3 cellular contexts compared by ENCODE assay signal in genomic region chr20:23090147-23090546, GRCh38.
TF ChIP-seq lines count a peak whose summit lies in the region.

No MANE protein-coding gene starts in this region.

TF ChIP-seq in SK-N-SH, 30 proteins besides CTCF, POLR2A, EP300 and RAD21:
- TF ChIP-seq USF1 (IDR thresholded peaks at IDR 0.05; ENCODE audit: borderline replicate concordance, low read depth) (no peak), GABPA (IDR thresholded peaks at IDR 0.05; ENCODE audit: low read depth) (no peak), RXRA (IDR thresholded peaks at IDR 0.05; ENCODE audit: borderline replicate concordance, low read depth) (no peak), SMC3 (IDR thresholded peaks at IDR 0.05; ENCODE audit: low read depth, low read length) (no peak), JUND (IDR thresholded peaks at IDR 0.05) (no peak), SIN3A (IDR thresholded peaks at IDR 0.05; ENCODE audit: borderline replicate concordance, low read depth, low read length) (no peak), POLR2AphosphoS5 (IDR thresholded peaks at IDR 0.05; ENCODE audit: low read depth, low read length) (no peak), ELF1 (IDR thresholded peaks at IDR 0.05) (no peak), REST (IDR thresholded peaks at IDR 0.05; ENCODE audit: low read depth, low read length) (no peak), PBX3 (IDR thresholded peaks at IDR 0.05) (no peak), MEF2A (IDR thresholded peaks at IDR 0.05; ENCODE audit: borderline replicate concordance, low read depth) (no peak), TCF12 (IDR thresholded peaks at IDR 0.05) (no peak)
- TF ChIP-seq, protein P1, sequence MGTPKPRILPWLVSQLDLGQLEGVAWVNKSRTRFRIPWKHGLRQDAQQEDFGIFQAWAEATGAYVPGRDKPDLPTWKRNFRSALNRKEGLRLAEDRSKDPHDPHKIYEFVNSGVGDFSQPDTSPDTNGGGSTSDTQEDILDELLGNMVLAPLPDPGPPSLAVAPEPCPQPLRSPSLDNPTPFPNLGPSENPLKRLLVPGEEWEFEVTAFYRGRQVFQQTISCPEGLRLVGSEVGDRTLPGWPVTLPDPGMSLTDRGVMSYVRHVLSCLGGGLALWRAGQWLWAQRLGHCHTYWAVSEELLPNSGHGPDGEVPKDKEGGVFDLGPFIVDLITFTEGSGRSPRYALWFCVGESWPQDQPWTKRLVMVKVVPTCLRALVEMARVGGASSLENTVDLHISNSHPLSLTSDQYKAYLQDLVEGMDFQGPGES (IDR thresholded peaks at IDR 0.05; ENCODE audit: low read depth, low read length), result no peak
TF ChIP-seq in SK-N-SH: peak in this region for 0.

TF ChIP-seq in SK-N-SH treated with all-trans-retinoic acid at 6 μM for 48 hours, 23 proteins besides CTCF, POLR2A, EP300 and RAD21:
- TF ChIP-seq ZNF8 (CRISPR knock-in tag; IDR thresholded peaks at IDR 0.05) (no peak), SNAI2 (CRISPR knock-in tag; IDR thresholded peaks at IDR 0.05) (no peak), ESRRG (CRISPR knock-in tag; IDR thresholded peaks at IDR 0.05) (no peak), TCF4 (CRISPR knock-in tag; IDR thresholded peaks at IDR 0.05; ENCODE audit: borderline replicate concordance) (no peak), ZNF70 (CRISPR knock-in tag; IDR thresholded peaks at IDR 0.05) (no peak), POU6F1 (CRISPR knock-in tag; IDR thresholded peaks at IDR 0.05; ENCODE audit: borderline replicate concordance, low read depth) (no peak), RARB (CRISPR knock-in tag; IDR thresholded peaks at IDR 0.05) (no peak), CSDC2 (CRISPR knock-in tag; IDR thresholded peaks at IDR 0.05) (no peak), CSRNP3 (CRISPR knock-in tag; IDR thresholded peaks at IDR 0.05) (no peak), PPARA (CRISPR knock-in tag; IDR thresholded peaks at IDR 0.05; ENCODE audit: borderline replicate concordance) (no peak), TOX (CRISPR knock-in tag; IDR thresholded peaks at IDR 0.05; ENCODE audit: borderline replicate concordance) (no peak), ZFP30 (CRISPR knock-in tag; IDR thresholded peaks at IDR 0.05) (no peak), ARNTL (CRISPR knock-in tag; IDR thresholded peaks at IDR 0.05; ENCODE audit: borderline replicate concordance, low read depth) (no peak), GLIS3 (CRISPR knock-in tag; IDR thresholded peaks at IDR 0.05) (no peak), BACH2 (CRISPR knock-in tag; IDR thresholded peaks at IDR 0.05; ENCODE audit: borderline replicate concordance) (no peak), ISL1 (CRISPR knock-in tag; IDR thresholded peaks at IDR 0.05) (no peak), ZFP3 (CRISPR knock-in tag; IDR thresholded peaks at IDR 0.05) (no peak)
- TF ChIP-seq, protein P2, sequence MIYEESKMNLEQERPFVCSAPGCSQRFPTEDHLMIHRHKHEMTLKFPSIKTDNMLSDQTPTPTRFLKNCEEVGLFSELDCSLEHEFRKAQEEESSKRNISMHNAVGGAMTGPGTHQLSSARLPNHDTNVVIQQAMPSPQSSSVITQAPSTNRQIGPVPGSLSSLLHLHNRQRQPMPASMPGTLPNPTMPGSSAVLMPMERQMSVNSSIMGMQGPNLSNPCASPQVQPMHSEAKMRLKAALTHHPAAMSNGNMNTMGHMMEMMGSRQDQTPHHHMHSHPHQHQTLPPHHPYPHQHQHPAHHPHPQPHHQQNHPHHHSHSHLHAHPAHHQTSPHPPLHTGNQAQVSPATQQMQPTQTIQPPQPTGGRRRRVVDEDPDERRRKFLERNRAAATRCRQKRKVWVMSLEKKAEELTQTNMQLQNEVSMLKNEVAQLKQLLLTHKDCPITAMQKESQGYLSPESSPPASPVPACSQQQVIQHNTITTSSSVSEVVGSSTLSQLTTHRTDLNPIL (CRISPR knock-in tag; IDR thresholded peaks at IDR 0.05; ENCODE audit: low read depth), result no peak

TF ChIP-seq in K562, 482 proteins besides CTCF, POLR2A, EP300 and RAD21:
- TF ChIP-seq ZNF134 (CRISPR knock-in tag; conservative IDR thresholded peaks at IDR 0.05) (no peak), RBFOX2 (IDR thresholded peaks at IDR 0.05; ENCODE audit: low read depth, low read length) (no peak), SIN3A (IDR thresholded peaks at IDR 0.05; ENCODE audit: borderline replicate concordance in 2 of 2, control insufficient read depth in 1 of 2, low read depth in 2 of 2, low read length in 2 of 2) (no peak), SUPT5H (IDR thresholded peaks at IDR 0.05) (no peak), MCM7 (IDR thresholded peaks at IDR 0.05) (no peak), THAP12 (CRISPR knock-in tag; IDR thresholded peaks at IDR 0.05) (no peak), PTTG1 (tag; IDR thresholded peaks at IDR 0.05; ENCODE audit: low read depth) (no peak), TAF1 (IDR thresholded peaks at IDR 0.05; ENCODE audit: control insufficient read depth, extremely low read depth, insufficient read depth, low read length, severe bottlenecking) (no peak), MEF2A (IDR thresholded peaks at IDR 0.05; ENCODE audit: control insufficient read depth, low read depth, low read length) (no peak), HDAC3 (IDR thresholded peaks at IDR 0.05; ENCODE audit: borderline replicate concordance, partially characterized antibody) (no peak), POU5F1 (IDR thresholded peaks at IDR 0.05; ENCODE audit: borderline replicate concordance, low read depth, low read length, partially characterized antibody) (no peak), CHCHD3 (CRISPR knock-in tag; IDR thresholded peaks at IDR 0.05) (no peak), NCOA2 (IDR thresholded peaks at IDR 0.05; ENCODE audit: partially characterized antibody in 2 of 2) (no peak), NFYB (IDR thresholded peaks at IDR 0.05; ENCODE audit: extremely low read depth, insufficient read length) (no peak)
